In the genomic region with DNA sequence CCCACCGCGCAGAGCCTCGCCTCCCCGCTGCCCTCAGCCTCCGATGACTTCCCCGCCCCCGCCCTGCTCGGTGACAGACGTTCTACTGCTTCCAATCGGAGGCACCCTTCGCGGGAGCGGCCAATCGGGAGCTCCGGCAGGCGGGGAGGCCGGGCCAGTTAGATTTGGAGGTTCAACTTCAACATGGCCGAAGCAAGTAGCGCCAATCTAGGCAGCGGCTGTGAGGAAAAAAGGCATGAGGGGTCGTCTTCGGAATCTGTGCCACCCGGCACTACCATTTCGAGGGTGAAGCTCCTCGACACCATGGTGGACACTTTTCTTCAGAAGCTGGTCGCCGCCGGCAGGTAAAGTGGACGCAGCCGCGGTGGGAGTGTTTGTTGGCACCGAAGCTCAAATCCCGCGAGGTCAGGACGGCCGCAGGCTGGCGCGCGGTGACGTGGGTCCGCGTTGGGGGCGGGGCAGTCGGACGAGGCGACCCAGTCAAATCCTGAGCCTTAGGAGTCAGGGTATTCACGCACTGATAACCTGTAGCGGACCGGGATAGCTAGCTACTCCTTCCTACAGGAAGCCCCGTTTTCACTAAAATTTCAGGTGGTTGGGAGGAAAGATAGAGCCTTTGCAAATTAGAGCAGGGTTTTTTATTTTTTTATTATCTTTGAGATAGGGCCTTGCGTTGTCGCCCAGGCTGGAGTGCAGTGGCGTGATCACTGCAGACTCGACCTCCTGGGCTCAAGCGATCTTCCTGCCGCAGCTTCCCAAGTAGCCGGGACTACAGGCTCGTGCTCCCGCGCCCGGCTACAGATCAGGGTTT, we compare ENCODE assay signal across 1 cellular context.
TF ChIP-seq lines count a peak whose summit lies in the region.

A gene with protein sequence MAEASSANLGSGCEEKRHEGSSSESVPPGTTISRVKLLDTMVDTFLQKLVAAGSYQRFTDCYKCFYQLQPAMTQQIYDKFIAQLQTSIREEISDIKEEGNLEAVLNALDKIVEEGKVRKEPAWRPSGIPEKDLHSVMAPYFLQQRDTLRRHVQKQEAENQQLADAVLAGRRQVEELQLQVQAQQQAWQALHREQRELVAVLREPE (plus strand): TSS at position 175 of the 811 bp plus-strand sequence. CDS start 9 bp downstream, at position 184.

TF ChIP-seq in K562, 482 proteins besides CTCF, POLR2A, EP300 and RAD21 (continued from another document and continues in another):
- TF ChIP-seq, protein P1, sequence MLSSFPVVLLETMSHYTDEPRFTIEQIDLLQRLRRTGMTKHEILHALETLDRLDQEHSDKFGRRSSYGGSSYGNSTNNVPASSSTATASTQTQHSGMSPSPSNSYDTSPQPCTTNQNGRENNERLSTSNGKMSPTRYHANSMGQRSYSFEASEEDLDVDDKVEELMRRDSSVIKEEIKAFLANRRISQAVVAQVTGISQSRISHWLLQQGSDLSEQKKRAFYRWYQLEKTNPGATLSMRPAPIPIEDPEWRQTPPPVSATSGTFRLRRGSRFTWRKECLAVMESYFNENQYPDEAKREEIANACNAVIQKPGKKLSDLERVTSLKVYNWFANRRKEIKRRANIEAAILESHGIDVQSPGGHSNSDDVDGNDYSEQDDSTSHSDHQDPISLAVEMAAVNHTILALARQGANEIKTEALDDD (IDR thresholded peaks at IDR 0.05) = peak; percentile 13; the same call in 1 of the 2 replicates
- TF ChIP-seq ARHGAP35 (IDR thresholded peaks at IDR 0.05; ENCODE audit: partially characterized antibody) = peak; percentile 85
- TF ChIP-seq BHLHE40 (IDR thresholded peaks at IDR 0.05; ENCODE audit: low read length) = no peak; the same call in 1 of the 2 replicates
- TF ChIP-seq, protein P2, sequence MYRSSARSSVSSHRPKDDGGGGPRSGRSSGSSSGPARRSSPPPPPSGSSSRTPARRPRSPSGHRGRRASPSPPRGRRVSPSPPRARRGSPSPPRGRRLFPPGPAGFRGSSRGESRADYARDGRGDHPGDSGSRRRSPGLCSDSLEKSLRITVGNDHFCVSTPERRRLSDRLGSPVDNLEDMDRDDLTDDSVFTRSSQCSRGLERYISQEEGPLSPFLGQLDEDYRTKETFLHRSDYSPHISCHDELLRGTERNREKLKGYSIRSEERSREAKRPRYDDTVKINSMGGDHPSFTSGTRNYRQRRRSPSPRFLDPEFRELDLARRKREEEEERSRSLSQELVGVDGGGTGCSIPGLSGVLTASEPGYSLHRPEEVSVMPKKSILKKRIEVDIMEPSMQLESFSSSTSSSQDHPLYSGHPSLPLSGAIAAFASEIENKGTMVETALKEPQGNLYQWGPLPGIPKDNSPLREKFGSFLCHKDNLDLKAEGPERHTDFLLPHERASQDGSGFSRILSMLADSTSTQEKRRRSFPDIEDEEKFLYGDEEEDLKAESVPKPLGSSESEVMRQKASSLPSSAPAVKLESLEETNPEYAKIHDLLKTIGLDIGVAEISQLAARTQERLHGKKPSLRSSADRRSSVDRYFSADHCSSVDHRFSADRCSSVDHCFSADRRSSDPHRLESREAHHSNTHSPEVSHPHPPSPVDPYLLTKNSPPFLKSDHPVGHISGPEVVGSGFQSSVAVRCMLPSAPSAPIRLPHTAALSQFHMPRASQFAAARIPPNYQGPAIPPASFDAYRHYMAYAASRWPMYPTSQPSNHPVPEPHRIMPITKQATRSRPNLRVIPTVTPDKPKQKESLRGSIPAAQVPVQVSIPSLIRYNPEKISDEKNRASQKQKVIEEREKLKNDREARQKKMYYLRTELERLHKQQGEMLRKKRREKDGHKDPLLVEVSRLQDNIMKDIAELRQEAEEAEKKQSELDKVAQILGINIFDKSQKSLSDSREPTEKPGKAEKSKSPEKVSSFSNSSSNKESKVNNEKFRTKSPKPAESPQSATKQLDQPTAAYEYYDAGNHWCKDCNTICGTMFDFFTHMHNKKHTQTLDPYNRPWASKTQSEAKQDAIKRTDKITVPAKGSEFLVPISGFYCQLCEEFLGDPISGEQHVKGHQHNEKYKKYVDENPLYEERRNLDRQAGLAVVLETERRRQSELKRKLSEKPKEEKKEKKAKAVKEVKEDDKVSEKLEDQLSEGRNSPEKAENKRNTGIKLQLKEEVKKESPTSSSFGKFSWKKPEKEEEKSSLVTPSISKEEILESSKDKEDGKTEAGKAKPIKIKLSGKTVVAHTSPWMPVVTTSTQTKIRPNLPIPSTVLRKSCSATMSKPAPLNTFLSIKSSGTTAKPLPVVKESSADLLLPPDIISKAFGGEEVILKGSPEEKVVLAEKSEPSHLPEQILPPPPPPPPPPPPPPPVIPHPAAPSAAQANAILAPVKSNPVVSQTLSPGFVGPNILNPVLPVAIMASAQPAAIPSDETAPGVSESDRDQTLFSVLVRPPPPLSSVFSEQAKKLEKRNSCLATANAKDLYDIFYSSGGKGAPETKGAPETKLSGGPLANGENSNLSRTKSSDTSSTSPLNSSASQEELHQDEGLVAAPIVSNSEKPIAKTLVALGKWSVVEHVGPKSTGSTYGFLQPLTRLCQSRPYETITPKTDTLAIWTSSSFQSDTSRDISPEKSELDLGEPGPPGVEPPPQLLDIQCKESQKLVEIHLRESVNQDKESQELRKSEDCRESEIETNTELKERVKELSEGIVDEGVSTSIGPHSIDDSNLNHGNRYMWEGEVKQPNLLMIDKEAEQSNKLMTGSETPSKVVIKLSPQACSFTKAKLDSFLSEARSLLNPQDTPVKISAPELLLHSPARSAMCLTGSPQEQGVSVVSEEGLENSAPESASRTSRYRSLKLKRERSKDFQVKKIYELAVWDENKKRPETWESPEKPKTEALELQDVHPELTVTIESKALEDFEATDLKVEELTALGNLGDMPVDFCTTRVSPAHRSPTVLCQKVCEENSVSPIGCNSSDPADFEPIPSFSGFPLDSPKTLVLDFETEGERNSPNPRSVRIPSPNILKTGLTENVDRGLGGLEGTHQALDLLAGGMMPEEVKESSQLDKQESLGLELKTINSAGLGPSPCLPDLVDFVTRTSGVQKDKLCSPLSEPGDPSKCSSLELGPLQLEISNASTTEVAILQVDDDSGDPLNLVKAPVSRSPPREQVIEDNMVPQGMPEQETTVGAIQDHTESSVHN (IDR thresholded peaks at IDR 0.05; ENCODE audit: borderline replicate concordance in 1 of 2, low read depth in 1 of 2) = no peak
- TF ChIP-seq, protein P3, sequence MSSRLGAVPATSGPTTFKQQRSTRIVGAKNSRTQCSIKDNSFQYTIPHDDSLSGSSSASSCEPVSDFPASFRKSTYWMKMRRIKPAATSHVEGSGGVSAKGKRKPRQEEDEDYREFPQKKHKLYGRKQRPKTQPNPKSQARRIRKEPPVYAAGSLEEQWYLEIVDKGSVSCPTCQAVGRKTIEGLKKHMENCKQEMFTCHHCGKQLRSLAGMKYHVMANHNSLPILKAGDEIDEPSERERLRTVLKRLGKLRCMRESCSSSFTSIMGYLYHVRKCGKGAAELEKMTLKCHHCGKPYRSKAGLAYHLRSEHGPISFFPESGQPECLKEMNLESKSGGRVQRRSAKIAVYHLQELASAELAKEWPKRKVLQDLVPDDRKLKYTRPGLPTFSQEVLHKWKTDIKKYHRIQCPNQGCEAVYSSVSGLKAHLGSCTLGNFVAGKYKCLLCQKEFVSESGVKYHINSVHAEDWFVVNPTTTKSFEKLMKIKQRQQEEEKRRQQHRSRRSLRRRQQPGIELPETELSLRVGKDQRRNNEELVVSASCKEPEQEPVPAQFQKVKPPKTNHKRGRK (tag; IDR thresholded peaks at IDR 0.05) = no peak
- TF ChIP-seq NR3C1 (CRISPR knock-in tag; IDR thresholded peaks at IDR 0.05) = no peak
- TF ChIP-seq MCM7 (IDR thresholded peaks at IDR 0.05) = no peak
- TF ChIP-seq MEF2D (tag; conservative IDR thresholded peaks at IDR 0.05; ENCODE audit: low read depth) = no peak
- no peak for TF ChIP-seq TBL1XR1 (IDR thresholded peaks at IDR 0.05; ENCODE audit: low read length in 2 of 2)
- TF ChIP-seq ZSCAN32 (CRISPR knock-in tag; IDR thresholded peaks at IDR 0.05) = no peak
- TF ChIP-seq HNRNPH1 (optimal IDR thresholded peaks at IDR 0.05; ENCODE audit: low read depth, low read length) = no peak
- TF ChIP-seq, protein P4, sequence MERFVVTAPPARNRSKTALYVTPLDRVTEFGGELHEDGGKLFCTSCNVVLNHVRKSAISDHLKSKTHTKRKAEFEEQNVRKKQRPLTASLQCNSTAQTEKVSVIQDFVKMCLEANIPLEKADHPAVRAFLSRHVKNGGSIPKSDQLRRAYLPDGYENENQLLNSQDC (CRISPR knock-in tag; IDR thresholded peaks at IDR 0.05) = no peak
- TF ChIP-seq IRF2 (CRISPR knock-in tag; IDR thresholded peaks at IDR 0.05) = no peak
- peak; percentile 94 for TF ChIP-seq NEUROD1 (IDR thresholded peaks at IDR 0.05; ENCODE audit: borderline replicate concordance, low read depth, low read length, partially characterized antibody)
- TF ChIP-seq, protein P5, sequence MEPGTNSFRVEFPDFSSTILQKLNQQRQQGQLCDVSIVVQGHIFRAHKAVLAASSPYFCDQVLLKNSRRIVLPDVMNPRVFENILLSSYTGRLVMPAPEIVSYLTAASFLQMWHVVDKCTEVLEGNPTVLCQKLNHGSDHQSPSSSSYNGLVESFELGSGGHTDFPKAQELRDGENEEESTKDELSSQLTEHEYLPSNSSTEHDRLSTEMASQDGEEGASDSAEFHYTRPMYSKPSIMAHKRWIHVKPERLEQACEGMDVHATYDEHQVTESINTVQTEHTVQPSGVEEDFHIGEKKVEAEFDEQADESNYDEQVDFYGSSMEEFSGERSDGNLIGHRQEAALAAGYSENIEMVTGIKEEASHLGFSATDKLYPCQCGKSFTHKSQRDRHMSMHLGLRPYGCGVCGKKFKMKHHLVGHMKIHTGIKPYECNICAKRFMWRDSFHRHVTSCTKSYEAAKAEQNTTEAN (CRISPR knock-in tag; IDR thresholded peaks at IDR 0.05) = no peak
- 0 out of 2 replicates have a peak, but pooled peaks have one; percentile 36 for TF ChIP-seq DMBX1 (CRISPR knock-in tag; IDR thresholded peaks at IDR 0.05; ENCODE audit: borderline replicate concordance)
- TF ChIP-seq PCBP2 (IDR thresholded peaks at IDR 0.05; ENCODE audit: low read depth, low read length, poor library complexity, severe bottlenecking) = no peak
- no peak; a peak in 1 of 4 replicates for TF ChIP-seq SIX5 (IDR thresholded peaks at IDR 0.05; ENCODE audit: borderline replicate concordance in 1 of 2, insufficient read depth in 1 of 2, low read depth in 1 of 2, low read length in 2 of 2)
- TF ChIP-seq CHD4 (IDR thresholded peaks at IDR 0.05; ENCODE audit: insufficient read depth, insufficient replicate concordance, low read depth, low read length, poor library complexity, severe bottlenecking) = no peak
- TF ChIP-seq SMARCE1 (IDR thresholded peaks at IDR 0.05) = no peak
- TF ChIP-seq CCNT2 (IDR thresholded peaks at IDR 0.05; ENCODE audit: borderline replicate concordance, extremely low read depth, insufficient read length, low read depth, low read length) = peak; percentile 69
- no peak for TF ChIP-seq ZNF778 (CRISPR knock-in tag; IDR thresholded peaks at IDR 0.05)
- peak; percentile 94 for TF ChIP-seq EGR1 (conservative IDR thresholded peaks at IDR 0.05)
- TF ChIP-seq, protein P6, sequence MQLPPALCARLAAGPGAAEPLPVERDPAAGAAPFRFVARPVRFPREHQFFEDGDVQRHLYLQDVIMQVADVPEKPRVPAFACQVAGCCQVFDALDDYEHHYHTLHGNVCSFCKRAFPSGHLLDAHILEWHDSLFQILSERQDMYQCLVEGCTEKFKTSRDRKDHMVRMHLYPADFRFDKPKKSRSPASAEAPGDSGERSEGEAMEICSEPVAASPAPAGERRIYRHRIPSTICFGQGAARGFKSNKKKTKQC (CRISPR knock-in tag; IDR thresholded peaks at IDR 0.05) = peak; percentile 79; the same call in 1 of the 2 replicates
- TF ChIP-seq ZNF780A (CRISPR knock-in tag; IDR thresholded peaks at IDR 0.05) = no peak
- TF ChIP-seq, protein P7, sequence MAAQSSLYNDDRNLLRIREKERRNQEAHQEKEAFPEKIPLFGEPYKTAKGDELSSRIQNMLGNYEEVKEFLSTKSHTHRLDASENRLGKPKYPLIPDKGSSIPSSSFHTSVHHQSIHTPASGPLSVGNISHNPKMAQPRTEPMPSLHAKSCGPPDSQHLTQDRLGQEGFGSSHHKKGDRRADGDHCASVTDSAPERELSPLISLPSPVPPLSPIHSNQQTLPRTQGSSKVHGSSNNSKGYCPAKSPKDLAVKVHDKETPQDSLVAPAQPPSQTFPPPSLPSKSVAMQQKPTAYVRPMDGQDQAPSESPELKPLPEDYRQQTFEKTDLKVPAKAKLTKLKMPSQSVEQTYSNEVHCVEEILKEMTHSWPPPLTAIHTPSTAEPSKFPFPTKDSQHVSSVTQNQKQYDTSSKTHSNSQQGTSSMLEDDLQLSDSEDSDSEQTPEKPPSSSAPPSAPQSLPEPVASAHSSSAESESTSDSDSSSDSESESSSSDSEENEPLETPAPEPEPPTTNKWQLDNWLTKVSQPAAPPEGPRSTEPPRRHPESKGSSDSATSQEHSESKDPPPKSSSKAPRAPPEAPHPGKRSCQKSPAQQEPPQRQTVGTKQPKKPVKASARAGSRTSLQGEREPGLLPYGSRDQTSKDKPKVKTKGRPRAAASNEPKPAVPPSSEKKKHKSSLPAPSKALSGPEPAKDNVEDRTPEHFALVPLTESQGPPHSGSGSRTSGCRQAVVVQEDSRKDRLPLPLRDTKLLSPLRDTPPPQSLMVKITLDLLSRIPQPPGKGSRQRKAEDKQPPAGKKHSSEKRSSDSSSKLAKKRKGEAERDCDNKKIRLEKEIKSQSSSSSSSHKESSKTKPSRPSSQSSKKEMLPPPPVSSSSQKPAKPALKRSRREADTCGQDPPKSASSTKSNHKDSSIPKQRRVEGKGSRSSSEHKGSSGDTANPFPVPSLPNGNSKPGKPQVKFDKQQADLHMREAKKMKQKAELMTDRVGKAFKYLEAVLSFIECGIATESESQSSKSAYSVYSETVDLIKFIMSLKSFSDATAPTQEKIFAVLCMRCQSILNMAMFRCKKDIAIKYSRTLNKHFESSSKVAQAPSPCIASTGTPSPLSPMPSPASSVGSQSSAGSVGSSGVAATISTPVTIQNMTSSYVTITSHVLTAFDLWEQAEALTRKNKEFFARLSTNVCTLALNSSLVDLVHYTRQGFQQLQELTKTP (IDR thresholded peaks at IDR 0.05; ENCODE audit: low read depth in 1 of 2, partially characterized antibody in 2 of 2) = peak in 1 of 2 experiments; percentile 34
- no peak for TF ChIP-seq TRIM24 (IDR thresholded peaks at IDR 0.05)
- no peak for TF ChIP-seq LARP7 (IDR thresholded peaks at IDR 0.05)
- TF ChIP-seq U2AF2 (optimal IDR thresholded peaks at IDR 0.05; ENCODE audit: low read depth, low read length) = no peak
- peak; percentile 46 for TF ChIP-seq DPF2 (IDR thresholded peaks at IDR 0.05)
- TF ChIP-seq FOXJ3 (CRISPR knock-in tag; IDR thresholded peaks at IDR 0.05) = no peak
- TF ChIP-seq ZKSCAN3 (CRISPR knock-in tag; IDR thresholded peaks at IDR 0.05) = no peak
- no peak; the same call in 1 of the 2 replicates for TF ChIP-seq PYGO2 (tag; IDR thresholded peaks at IDR 0.05)
- TF ChIP-seq ZNF232 (CRISPR knock-in tag; IDR thresholded peaks at IDR 0.05) = no peak
- peak; percentile 79 for TF ChIP-seq RBBP5 (IDR thresholded peaks at IDR 0.05; ENCODE audit: borderline replicate concordance, insufficient read depth, low read length, poor library complexity, severe bottlenecking)
- TF ChIP-seq PHF8 (IDR thresholded peaks at IDR 0.05; ENCODE audit: borderline replicate concordance, low read length) = peak; percentile 93; the same call in 1 of the 2 replicates
- no peak for TF ChIP-seq PTRF (tag; IDR thresholded peaks at IDR 0.05)
